Comparison of ENCODE assay signal across 13 cellular contexts in genomic region chr1:161580879-161581537, GRCh38. TPM values are rescaled to one million over a fixed set of nuclear protein-coding genes. Genes with fewer than 3 reads are reported as not detected.
DNase-seq lines count a peak whose midpoint lies in the region; ATAC-seq, FAIRE-seq and TF ChIP-seq lines count a peak whose summit lies in the region.
"Not testable (repeated sequence)": the region's sequence is repeated elsewhere in the genome, so short reads cannot be mapped to it uniquely, and the experiment has no call there.
"Had no signal": no experiment of that assay in that cellular context is flagged by ENCODE, and none has a peak within 500 bp of the region (broad histone marks: within the 10 kb centered on the region; RNA-seq: fewer than 3 reads in every experiment).

No MANE protein-coding gene starts in this region.

- peak; percentile 70 for ATAC-seq in GM18873 (IDR thresholded peaks at IDR 0.05; ENCODE audit: low FRiP score, unreplicated experiment)
- peak; percentile 66 for ATAC-seq in GM19463 (IDR thresholded peaks at IDR 0.05; ENCODE audit: unreplicated experiment)
- peak; percentile 50 for ATAC-seq in GM21717 (IDR thresholded peaks at IDR 0.05; ENCODE audit: unreplicated experiment)
- ATAC-seq in HG02870 (IDR thresholded peaks at IDR 0.05; ENCODE audit: unreplicated experiment): peak; percentile 80
- peak; percentile 73 for ATAC-seq in HG03108 (IDR thresholded peaks at IDR 0.05; ENCODE audit: unreplicated experiment)
- ATAC-seq in HG03520 (IDR thresholded peaks at IDR 0.05; ENCODE audit: unreplicated experiment): peak; percentile 62
- ATAC-seq in left ventricle myocardium superior: peak; percentile 70

- TF ChIP-seq POLR2A in GM12891 (IDR thresholded peaks at IDR 0.05; ENCODE audit: low read depth, low read length): not testable (repeated sequence)

- intact Hi-C loops in left ventricle myocardium superior (cut with micrococcal nuclease): not testable (repeated sequence)

- peak; percentile 93 for FAIRE-seq in GM12891 (lab: Jason Lieb, UNC)

- not testable (repeated sequence) for DNase-seq in GM12891 (ENCODE audit: insufficient read length, low spot score); left ventricle myocardium superior

RNA-seq across cellular contexts. Expression of gene FCGR3A, which starts 31.4 kb away (rescaled TPM):
- polyA plus RNA-seq in GM12891 (2012; ENCODE audit: low read depth, missing spikeins): not detected
- 19.9 TPM for total RNA-seq in left ventricle myocardium superior
- total RNA-seq: activated CD4-positive, alpha-beta T cell treated with anti-CD3 and anti-CD28 coated beads, Interleukin-2, amount 10 ng/mL, durations not matched to agents 24 days and 14 days; activated T-helper 1 cell treated with anti-CD3 and anti-CD28 coated beads, Interleukin-12 subunit alpha, Interleukin-12 subunit beta, Interleukin-2, Interleukin-4 antibody, amounts not matched to agents 30 ng/mL and 10 ng/mL and 1 ng/mL, durations not matched to agents 14 hours and 24 hours and 36 hours; dermis blood vessel endothelial cell; neural crest cell; SK-MEL-5 had no signal

RNA-seq across cellular contexts. Expression of gene FCGR3B, which starts 50.0 kb away (rescaled TPM):
- polyA plus RNA-seq in GM12891 (2012; ENCODE audit: low read depth, missing spikeins): not detected
- 3.3 TPM for total RNA-seq in left ventricle myocardium superior
- total RNA-seq: activated CD4-positive, alpha-beta T cell treated with anti-CD3 and anti-CD28 coated beads, Interleukin-2, amount 10 ng/mL, durations not matched to agents 24 days and 14 days; activated T-helper 1 cell treated with anti-CD3 and anti-CD28 coated beads, Interleukin-12 subunit alpha, Interleukin-12 subunit beta, Interleukin-2, Interleukin-4 antibody, amounts not matched to agents 30 ng/mL and 10 ng/mL and 1 ng/mL, durations not matched to agents 14 hours and 24 hours and 36 hours; dermis blood vessel endothelial cell; neural crest cell; SK-MEL-5 had no signal

RNA-seq across cellular contexts. Expression of gene HSPA6, which starts 56.7 kb away (rescaled TPM):
- polyA plus RNA-seq in GM12891 (2012; ENCODE audit: low read depth, missing spikeins): 0.71 TPM
- 1.1 TPM for total RNA-seq in left ventricle myocardium superior
- total RNA-seq: neural crest cell had no signal
